Comparison of ENCODE assay signal across 8 cellular contexts in the genomic region with DNA sequence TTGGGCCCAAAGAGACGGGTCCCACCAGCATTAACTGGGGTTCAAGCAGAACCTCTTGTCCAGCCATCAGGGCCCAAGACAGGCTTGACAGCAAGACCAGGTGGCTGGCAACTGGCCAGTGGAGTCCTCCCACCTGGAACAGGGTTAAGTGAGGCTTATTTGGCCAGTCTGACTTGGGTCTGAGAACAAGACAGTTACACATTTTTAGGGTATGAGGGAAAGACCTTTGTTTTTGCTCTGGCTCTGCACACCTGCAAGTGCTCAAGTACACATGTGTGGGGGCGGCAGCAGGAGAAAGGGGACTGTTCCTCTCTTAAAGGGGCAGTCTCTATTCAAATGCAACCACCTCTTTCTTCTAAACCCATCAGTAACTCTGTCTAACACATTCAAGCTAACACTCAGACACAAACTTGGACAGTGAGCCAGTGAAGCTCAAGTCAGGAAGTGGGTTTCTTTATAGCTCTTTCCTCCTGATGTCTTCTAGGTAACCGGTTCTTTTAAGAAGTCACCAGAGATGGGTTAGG.
DNase-seq lines count a peak whose midpoint lies in the region; ATAC-seq, FAIRE-seq and TF ChIP-seq lines count a peak whose summit lies in the region.

No MANE protein-coding gene starts in this region.

- DNase-seq in kidney (peak; percentile 76), NCI-H2081 (lab: John Stamatoyannopoulos, UW) (no peak), epidermal melanocyte (ENCODE audit: insufficient read length, low spot score) (no peak), NCI-H774 (lab: John Stamatoyannopoulos, UW) (no peak), A673 (ENCODE audit: low spot score) (no peak)

- H3K4me3 ChIP-seq in Loucy (ENCODE audit: low read length, poor library complexity, severe bottlenecking) (peak overlapping the region; percentile 59), kidney (ENCODE audit: low read length in 2 of 2) (no peak overlapping the region), A673 (ENCODE audit: low read depth, low read length, poor library complexity, severe bottlenecking) (no peak overlapping the region)

- H3F3A ChIP-seq in Loucy (ENCODE audit: low read depth): peaks cover 24% of the 10 kb centered on the region

- POLR2A ChIA-PET in A673 (lab: Charles Lee; ENCODE audit: low non-redundant PET): no interaction called here

- peak; percentile 30 for TF ChIP-seq POLR2A in GM18526 (IDR thresholded peaks at IDR 0.05; ENCODE audit: extremely low read depth, insufficient read length)

- H3K27me3 ChIP-seq in Loucy (ENCODE audit: insufficient read depth, low read length, poor library complexity, severe bottlenecking) (no peaks in the 10 kb centered on the region), A673 (replicated peaks; ENCODE audit: insufficient read depth, low read depth, low read length, poor library complexity) (peaks cover 22% of the 10 kb centered on the region)

- peaks cover 96% of the 10 kb centered on the region for H3K79me2 ChIP-seq in Loucy (ENCODE audit: insufficient read depth, low read length)

- H2AFZ ChIP-seq in Loucy (ENCODE audit: low read length): no peak overlapping the region

- peak; percentile 40 for ATAC-seq in GM21737 (IDR thresholded peaks at IDR 0.05; ENCODE audit: unreplicated experiment)

- BruUV-seq in A673 (replicated peaks; lab: Mats Ljungman, UMichigan): no TSS peak

- no peak for TF ChIP-seq CTCF in Loucy (conservative IDR thresholded peaks at IDR 0.05; ENCODE audit: low read length)
- no peak for TF ChIP-seq CTCF in kidney (IDR thresholded peaks at IDR 0.05; ENCODE audit: borderline replicate concordance, extremely low read depth, insufficient read depth)
- TF ChIP-seq CTCF in A673 (conservative IDR thresholded peaks at IDR 0.05; ENCODE audit: low read depth, low read length): no peak

- H3K9ac ChIP-seq in Loucy (ENCODE audit: low read depth, low read length, poor library complexity, severe bottlenecking): peak overlapping the region; percentile 76
- H3K9ac ChIP-seq in kidney (ENCODE audit: low read length in 2 of 2): no peak overlapping the region

- intact Hi-C loops in kidney (cut with DNase I): no loop called here
- intact Hi-C loops in A673 (cut with micrococcal nuclease; ENCODE audit: unreplicated experiment): no loop called here

- H3K4me1 ChIP-seq in Loucy (ENCODE audit: insufficient read depth, low read length, poor library complexity, severe bottlenecking): peaks cover 99% of the 10 kb centered on the region
- H3K4me1 ChIP-seq in kidney (ENCODE audit: control insufficient read depth in 1 of 2, insufficient read depth in 1 of 2, low read depth in 1 of 2, low read length in 2 of 2): peaks cover 22 to 28% of the 10 kb centered on the region in 2 donors
- no peaks in the 10 kb centered on the region for H3K4me1 ChIP-seq in A673 (ENCODE audit: insufficient read depth, low read length, poor library complexity, severe bottlenecking)

- H3K4me2 ChIP-seq in Loucy (ENCODE audit: low read depth, low read length, poor library complexity, severe bottlenecking): peak overlapping the region; percentile 73

- H3K9me3 ChIP-seq in Loucy (ENCODE audit: insufficient read depth, low read depth, low read length): no peaks in the 10 kb centered on the region
- H3K9me3 ChIP-seq in kidney (ENCODE audit: control insufficient read depth in 1 of 2, low read length in 2 of 2): no peaks in the 10 kb centered on the region
- no peaks in the 10 kb centered on the region for H3K9me3 ChIP-seq in A673 (ENCODE audit: low read depth, low read length, poor library complexity, severe bottlenecking)

- H4K20me1 ChIP-seq in Loucy (ENCODE audit: insufficient read depth, low read length, poor library complexity, severe bottlenecking): peaks cover 12% of the 10 kb centered on the region

- peaks cover 90% of the 10 kb centered on the region for H3K36me3 ChIP-seq in Loucy (ENCODE audit: insufficient read depth, low read length)
- H3K36me3 ChIP-seq in kidney (ENCODE audit: control insufficient read depth in 1 of 2, insufficient read depth in 2 of 2, low read length in 2 of 2): peaks cover 2 to 4% of the 10 kb centered on the region in 2 donors
- H3K36me3 ChIP-seq in A673 (ENCODE audit: insufficient read depth, low read length, poor library complexity, severe bottlenecking): no peaks in the 10 kb centered on the region

- H3K9me2 ChIP-seq in Loucy (replicated peaks; ENCODE audit: low read depth, low read length): no peaks in the 10 kb centered on the region

- FAIRE-seq in kidney (lab: Jason Lieb, UNC): no peak

- H3K27ac ChIP-seq in kidney (ENCODE audit: low read depth in 2 of 2, low read length in 2 of 2) (no peak overlapping the region), A673 (ENCODE audit: low read depth, low read length, poor library complexity, severe bottlenecking) (no peak overlapping the region)

- CTCF ChIA-PET in A673 (lab: Charles Lee): no interaction called here
